Comparison of ENCODE assay signal across 15 cellular contexts in genomic region chr20:17651761-17652388, GRCh38. TPM values are rescaled to one million over a fixed set of nuclear protein-coding genes. Genes with fewer than 3 reads are reported as not detected.
DNase-seq lines count a peak whose midpoint lies in the region; ATAC-seq, FAIRE-seq and TF ChIP-seq lines count a peak whose summit lies in the region.
"Had no signal": no experiment of that assay in that cellular context is flagged by ENCODE, and none has a peak within 500 bp of the region (broad histone marks: within the 10 kb centered on the region; RNA-seq: fewer than 3 reads in every experiment).

No MANE protein-coding gene starts in this region.

- in situ Hi-C loops in GM12878 (cut with MboI): no loop called here

- H3K79me2 ChIP-seq in GM12878 (ENCODE audit: control insufficient read depth, insufficient read depth, low read length) (no peaks in the 10 kb centered on the region; the same call in 1 of the 2 replicates), trophoblast cell (ENCODE audit: control insufficient read depth, insufficient read depth, low read length, poor library complexity) (peaks cover 6% of the 10 kb centered on the region)

- no peak overlapping the region for H4K12ac ChIP-seq in trophoblast cell (ENCODE audit: low read depth, low read length)

- peaks cover 2 to 7% of the 10 kb centered on the region in 2 experiments; a peak in 3 of 4 replicates for H3K36me3 ChIP-seq in GM12878 (ENCODE audit: control insufficient read depth in 2 of 2, insufficient read depth in 2 of 2, low read length in 1 of 2)
- H3K36me3 ChIP-seq in trophoblast cell (ENCODE audit: control insufficient read depth in 1 of 2, insufficient read depth in 2 of 2, low read length in 2 of 2): peaks cover 36 to 52% of the 10 kb centered on the region in 2 experiments

- no peaks in the 10 kb centered on the region for H3K9me3 ChIP-seq in GM12878 (replicated peaks; ENCODE audit: control insufficient read depth, insufficient read depth, low read length)
- H3K9me3 ChIP-seq in trophoblast cell (ENCODE audit: insufficient read depth, low read depth, low read length): no peaks in the 10 kb centered on the region

- peak overlapping the region; percentile 82 for H3K27ac Mint-ChIP-seq in HFFc6

- no peaks in the 10 kb centered on the region for H4K20me1 ChIP-seq in GM12878 (ENCODE audit: control insufficient read depth, insufficient read depth)

- SMC1A ChIA-PET in GM12878 (lab: Charles Lee; ENCODE audit: uncharacterized antibody, unreplicated experiment): interaction anchor here (0.8 to 1.0 kb wide), 2 partner anchors 245 to 292 kb away, joined by 3 read pairs; no protein-coding TSS in a partner anchor

- CTCF ChIA-PET in GM12878 (lab: Yijun Ruan, JAX): interaction anchor here (2.7 kb wide), 1 partner anchor 246 kb away, joined by 8 read pairs; no protein-coding TSS in a partner anchor

- H4K8ac ChIP-seq in trophoblast cell (ENCODE audit: low read depth, low read length): no peak overlapping the region

- peaks cover under 1% of the 10 kb centered on the region for H3K27me3 Mint-ChIP-seq in HFFc6 (ENCODE audit: insufficient read depth)

- H3K4me3 ChIP-seq in GM12878 (no peak overlapping the region), trophoblast cell (ENCODE audit: low read depth, low read length) (no peak overlapping the region)
- H3K4me3 ChIP-seq: K562 had no signal

- H3K9ac ChIP-seq in GM12878 (ENCODE audit: control insufficient read depth, insufficient read depth, low read length) (no peak overlapping the region), trophoblast cell (ENCODE audit: low read length) (no peak overlapping the region)

- TF ChIP-seq EP300 in GM12878 (IDR thresholded peaks at IDR 0.05; ENCODE audit: borderline replicate concordance in 1 of 2, control insufficient read depth in 1 of 2, low read depth in 2 of 2, low read length in 2 of 2): no peak

- H3K79me1 ChIP-seq in trophoblast cell (ENCODE audit: low read length): no peaks in the 10 kb centered on the region

- H3K9me3 Mint-ChIP-seq in HFFc6: no peaks in the 10 kb centered on the region

- intact Hi-C loops in GM12878 (cut with micrococcal nuclease; ENCODE audit: unreplicated experiment): loop anchor here (10.0 kb wide), 1 partner anchor 243 kb away; no protein-coding TSS in a partner anchor

- POLR2A ChIA-PET in GM12878 (lab: Charles Lee): no interaction called here

- H3K36me3 Mint-ChIP-seq in HFFc6 (ENCODE audit: low read depth): peaks cover 30% of the 10 kb centered on the region

- H3K18ac ChIP-seq in trophoblast cell (ENCODE audit: low read length): peak overlapping the region; percentile 41

- WGBS in GM12878 (ENCODE audit: insufficient coverage, insufficient replicate concordance, low lambda C conversion rate, missing lambda C conversion rate): 100% methylated on average over 2 of the region's 2 CpGs
- no CpG with 5 or more reads among the region's 2 CpGs for WGBS in trophoblast cell (ENCODE audit: extremely low coverage, insufficient coverage, insufficient read length)

- no peak overlapping the region for H3K4ac ChIP-seq in trophoblast cell (ENCODE audit: low read depth, low read length)

- no peak overlapping the region for H4K91ac ChIP-seq in trophoblast cell (ENCODE audit: low read depth, low read length)

- H3K27ac ChIP-seq in GM12878 (ENCODE audit: control insufficient read depth, insufficient read depth): no peak overlapping the region
- H3K27ac ChIP-seq in trophoblast cell (ENCODE audit: low read depth, low read length): no peak overlapping the region

- ATAC-seq in GM12878: 0 out of 3 replicates have a peak, but pooled peaks have one; percentile 18
- no peak for ATAC-seq in GM21529 (IDR thresholded peaks at IDR 0.05; ENCODE audit: unreplicated experiment)
- no peak for ATAC-seq in GM21825 (IDR thresholded peaks at IDR 0.05; ENCODE audit: unreplicated experiment)
- ATAC-seq: K562 had no signal

- FAIRE-seq in GM12878 (lab: Jason Lieb, UNC): no peak
- FAIRE-seq: K562 had no signal

- BruUV-seq in GM12878 (replicated peaks; lab: Mats Ljungman, UMichigan): no TSS peak

- TF ChIP-seq CTCF in HFFc6 (IDR thresholded peaks at IDR 0.05) (no peak), GM12878 (IDR thresholded peaks at IDR 0.05 in 2 of 3, conservative IDR thresholded peaks at IDR 0.05 in 1 of 3; ENCODE audit: control insufficient read depth in 2 of 3, extremely low read depth in 1 of 3, insufficient read depth in 1 of 3, low read depth in 3 of 3, low read length in 3 of 3) (peak in 2 of 3 experiments; percentile 16 to 17; a peak in 3 of 6 replicates)

- DNase-seq in NCI-H1105 treated with DMSO at 0.1 percent for 48 hours (lab: John Stamatoyannopoulos, UW) (peak; percentile 28), NCI-H1105 (lab: John Stamatoyannopoulos, UW) (no peak), HFFc6 (no peak), GM12878 (ENCODE audit: low read depth, low spot score) (no peak), trophoblast cell (no peak), 8988T (no peak)
- DNase-seq: NCI-H446 treated with DMSO at 0.1 percent for 48 hours had no signal

- H3K14ac ChIP-seq in trophoblast cell (ENCODE audit: low read length): no peak overlapping the region

- peak overlapping the region; percentile 39 for H3K4me3 Mint-ChIP-seq in HFFc6

- TF ChIP-seq RAD21 in GM12878 (IDR thresholded peaks at IDR 0.05; ENCODE audit: insufficient read depth, low read depth, low read length): peak; percentile 23; the same call in 1 of the 2 replicates

- RAD21 ChIA-PET in GM12878 (lab: Charles Lee; ENCODE audit: unreplicated experiment): no interaction called here

- H2AK5ac ChIP-seq in trophoblast cell (ENCODE audit: low read length): no peak overlapping the region

- peaks cover 6% of the 10 kb centered on the region for H3K4me1 ChIP-seq in GM12878 (ENCODE audit: control insufficient read depth, insufficient read depth, low read length)
- H3K4me1 ChIP-seq in trophoblast cell (ENCODE audit: control insufficient read depth in 1 of 2, insufficient read depth in 2 of 2, low read length in 2 of 2): peaks cover 0 to 4% of the 10 kb centered on the region in 2 experiments

- H3K27me3 ChIP-seq in GM12878 (replicated peaks in 1 of 2; ENCODE audit: control insufficient read depth in 2 of 2, insufficient read depth in 2 of 2, low read length in 1 of 2) (no peaks in the 10 kb centered on the region), trophoblast cell (ENCODE audit: insufficient read depth, low read length) (no peaks in the 10 kb centered on the region)

- H2AFZ ChIP-seq in GM12878 (ENCODE audit: control insufficient read depth, low read depth, low read length): no peak overlapping the region
- H2AFZ ChIP-seq in trophoblast cell (ENCODE audit: insufficient read depth, low read length, poor library complexity): no peak overlapping the region

- no peak overlapping the region for H2BK120ac ChIP-seq in trophoblast cell (ENCODE audit: insufficient read depth, low read length, poor library complexity)

- no peak overlapping the region for H3K23ac ChIP-seq in trophoblast cell (ENCODE audit: low read length)

- peaks cover 62% of the 10 kb centered on the region for H3K4me1 Mint-ChIP-seq in HFFc6 (ENCODE audit: low read depth)

- TF ChIP-seq POLR2A in GM12878 (IDR thresholded peaks at IDR 0.05; ENCODE audit: low read depth, low read length): no peak

- no peak overlapping the region for H2BK12ac ChIP-seq in trophoblast cell (ENCODE audit: low read length)

- no peak overlapping the region for H2BK5ac ChIP-seq in trophoblast cell (ENCODE audit: low read depth, low read length, poor library complexity)

- H3K4me2 ChIP-seq in GM12878 (ENCODE audit: control insufficient read depth, insufficient read depth) (no peak overlapping the region), trophoblast cell (ENCODE audit: low read length) (no peak overlapping the region)

TF ChIP-seq in GM12878, 131 proteins besides CTCF, POLR2A, EP300 and RAD21:
- no peak for TF ChIP-seq TCF12 (IDR thresholded peaks at IDR 0.05; ENCODE audit: low read depth, low read length)
- TF ChIP-seq FOXK2 (IDR thresholded peaks at IDR 0.05): no peak

RNA-seq across cellular contexts. Expression of gene RRBP1, which starts 30.2 kb away (rescaled TPM):
- total RNA-seq in HFFc6 (2021; fragmentation: NEBNext Ultra II Directional; extraction: Animal tissue kit (Norgen Biotek cat#: 25700)): 100 to 1,000 TPM; 273 to 331 (median 317) TPM
- 51.6 and 53.5 TPM in 2 replicates for total RNA-seq in GM12878 (2013; cell fraction: nucleolus; rRNA removed)
- 24.4 and 25.4 TPM in 2 replicates for total RNA-seq in GM12878 (2014; rRNA removed)
- total RNA-seq in GM12878 (2014; rRNA removed; fragmentation: Illumina TruSeq; extraction: Trizol): 22.8 and 26.4 TPM in 2 replicates
- 50.0 and 57.4 TPM in 2 replicates for total RNA-seq in GM12878 (2021)
- 19.5 TPM for polyA plus RNA-seq in GM12878 (2011; ENCODE audit: low read depth)
- polyA plus RNA-seq in GM12878 (2011; rRNA removed): 8.9 and 12.9 TPM in 2 replicates
- polyA plus RNA-seq in GM12878 (2011; cell fraction: cytosol; rRNA removed): 12.1 and 13.5 TPM in 2 replicates
- polyA plus RNA-seq in GM12878 (2011; cell fraction: nucleus; rRNA removed): 23.3 and 33.9 TPM in 2 replicates
- 34.7 and 39.7 TPM in 2 replicates for polyA plus RNA-seq in GM12878 (2012)
- polyA plus RNA-seq in GM12878 (2014; fragmentation: Illumina TruSeq; extraction: Trizol): 20.4 and 28.3 TPM in 2 replicates
- polyA plus RNA-seq in GM12878 (2014; fragmentation: Nextera tagmentation; extraction: Ambion mirVana): 1 to 10 TPM; 1.2 to 2.4 TPM
- 24.6 and 24.8 TPM in 2 replicates for polyA plus RNA-seq in GM12878 (2014; rRNA removed)
- 10 to 100 TPM; 20.0 to 24.5 TPM for polyA plus RNA-seq in GM12878 (2016; fragmentation: Nextera tagmentation; extraction: Ambion mirVana)
- polyA minus RNA-seq in GM12878 (2011; rRNA and poly(A)+ RNA removed): 8.6 and 18.9 TPM in 2 replicates
- polyA minus RNA-seq in GM12878 (2011; cell fraction: cytosol; rRNA and poly(A)+ RNA removed): 12.0 and 13.6 TPM in 2 replicates
- polyA minus RNA-seq in GM12878 (2011; cell fraction: nucleus; rRNA and poly(A)+ RNA removed): 11.1 and 22.3 TPM in 2 replicates
- 231 and 244 TPM in 2 replicates for polyA plus RNA-seq in trophoblast cell (2013)

RNA-seq across cellular contexts. Expression of gene BANF2, which starts 47.9 kb away (rescaled TPM):
- not detected for total RNA-seq in HFFc6 (2021; fragmentation: NEBNext Ultra II Directional; extraction: Animal tissue kit (Norgen Biotek cat#: 25700))
- not detected in 2 replicates for total RNA-seq in GM12878 (2013; cell fraction: nucleolus; rRNA removed)
- not detected in 2 replicates for total RNA-seq in GM12878 (2014; rRNA removed)
- total RNA-seq in GM12878 (2014; rRNA removed; fragmentation: Illumina TruSeq; extraction: Trizol): not detected in 2 replicates
- total RNA-seq in GM12878 (2021): not detected in 2 replicates
- not detected for polyA plus RNA-seq in GM12878 (2011; ENCODE audit: low read depth)
- not detected in 2 replicates for polyA plus RNA-seq in GM12878 (2011; rRNA removed)
- not detected in 2 replicates for polyA plus RNA-seq in GM12878 (2011; cell fraction: cytosol; rRNA removed)
- polyA plus RNA-seq in GM12878 (2011; cell fraction: nucleus; rRNA removed): not detected in 2 replicates
- not detected in 2 replicates for polyA plus RNA-seq in GM12878 (2012)
- polyA plus RNA-seq in GM12878 (2014; fragmentation: Illumina TruSeq; extraction: Trizol): not detected in 2 replicates
- not detected for polyA plus RNA-seq in GM12878 (2014; fragmentation: Nextera tagmentation; extraction: Ambion mirVana)
- polyA plus RNA-seq in GM12878 (2014; rRNA removed): not detected in 2 replicates
- not detected for polyA plus RNA-seq in GM12878 (2016; fragmentation: Nextera tagmentation; extraction: Ambion mirVana)
- not detected in 2 replicates for polyA minus RNA-seq in GM12878 (2011; rRNA and poly(A)+ RNA removed)
- not detected in 2 replicates for polyA minus RNA-seq in GM12878 (2011; cell fraction: cytosol; rRNA and poly(A)+ RNA removed)
- not detected in 2 replicates for polyA minus RNA-seq in GM12878 (2011; cell fraction: nucleus; rRNA and poly(A)+ RNA removed)
- polyA plus RNA-seq in trophoblast cell (2013): not detected in 2 replicates
- total RNA-seq: A172; activated CD8-positive, alpha-beta memory T cell treated with anti-CD3 and anti-CD28 coated beads for 36 hours; aorta; K562; posterior vena cava had no signal
- polyA plus RNA-seq: aorta, esophagus, K562 had no signal

Comparison
In these comparisons a context has a peak if more than half of its experiments do, and no peak if none do; other contexts are left out.
1. RNA of gene RRBP1, which starts 30.2 kb away (total RNA-seq): 273 to 331 TPM in HFFc6; 22.8 to 57.4 TPM in GM12878; every median in the first group is over 4 times any median in the second.